ENCODE assay signal across 2 cellular contexts in the genomic region with DNA sequence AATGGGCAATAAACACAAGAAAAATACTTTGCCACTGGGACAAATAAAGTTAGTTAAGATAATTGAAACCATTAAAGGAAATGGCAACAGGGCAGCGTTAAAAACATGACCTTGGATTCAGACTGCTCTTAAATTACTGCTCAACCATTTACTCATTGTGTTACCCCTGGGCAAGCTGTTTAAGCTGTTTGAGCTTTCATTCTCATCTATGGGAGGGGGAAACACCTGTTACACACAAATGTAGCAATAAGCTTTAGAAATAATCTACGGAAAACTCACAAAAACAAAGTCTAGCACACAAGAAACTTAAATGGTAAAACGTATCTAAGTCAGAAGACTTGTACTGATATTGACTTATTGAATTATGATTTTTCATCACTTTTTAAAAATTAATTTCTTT.
TF ChIP-seq lines count a peak whose summit lies in the region.

No MANE protein-coding gene starts in this region.

TF ChIP-seq in HEK293, 187 proteins besides CTCF, POLR2A, EP300 and RAD21 (continued from another document):
- TF ChIP-seq, protein P1, sequence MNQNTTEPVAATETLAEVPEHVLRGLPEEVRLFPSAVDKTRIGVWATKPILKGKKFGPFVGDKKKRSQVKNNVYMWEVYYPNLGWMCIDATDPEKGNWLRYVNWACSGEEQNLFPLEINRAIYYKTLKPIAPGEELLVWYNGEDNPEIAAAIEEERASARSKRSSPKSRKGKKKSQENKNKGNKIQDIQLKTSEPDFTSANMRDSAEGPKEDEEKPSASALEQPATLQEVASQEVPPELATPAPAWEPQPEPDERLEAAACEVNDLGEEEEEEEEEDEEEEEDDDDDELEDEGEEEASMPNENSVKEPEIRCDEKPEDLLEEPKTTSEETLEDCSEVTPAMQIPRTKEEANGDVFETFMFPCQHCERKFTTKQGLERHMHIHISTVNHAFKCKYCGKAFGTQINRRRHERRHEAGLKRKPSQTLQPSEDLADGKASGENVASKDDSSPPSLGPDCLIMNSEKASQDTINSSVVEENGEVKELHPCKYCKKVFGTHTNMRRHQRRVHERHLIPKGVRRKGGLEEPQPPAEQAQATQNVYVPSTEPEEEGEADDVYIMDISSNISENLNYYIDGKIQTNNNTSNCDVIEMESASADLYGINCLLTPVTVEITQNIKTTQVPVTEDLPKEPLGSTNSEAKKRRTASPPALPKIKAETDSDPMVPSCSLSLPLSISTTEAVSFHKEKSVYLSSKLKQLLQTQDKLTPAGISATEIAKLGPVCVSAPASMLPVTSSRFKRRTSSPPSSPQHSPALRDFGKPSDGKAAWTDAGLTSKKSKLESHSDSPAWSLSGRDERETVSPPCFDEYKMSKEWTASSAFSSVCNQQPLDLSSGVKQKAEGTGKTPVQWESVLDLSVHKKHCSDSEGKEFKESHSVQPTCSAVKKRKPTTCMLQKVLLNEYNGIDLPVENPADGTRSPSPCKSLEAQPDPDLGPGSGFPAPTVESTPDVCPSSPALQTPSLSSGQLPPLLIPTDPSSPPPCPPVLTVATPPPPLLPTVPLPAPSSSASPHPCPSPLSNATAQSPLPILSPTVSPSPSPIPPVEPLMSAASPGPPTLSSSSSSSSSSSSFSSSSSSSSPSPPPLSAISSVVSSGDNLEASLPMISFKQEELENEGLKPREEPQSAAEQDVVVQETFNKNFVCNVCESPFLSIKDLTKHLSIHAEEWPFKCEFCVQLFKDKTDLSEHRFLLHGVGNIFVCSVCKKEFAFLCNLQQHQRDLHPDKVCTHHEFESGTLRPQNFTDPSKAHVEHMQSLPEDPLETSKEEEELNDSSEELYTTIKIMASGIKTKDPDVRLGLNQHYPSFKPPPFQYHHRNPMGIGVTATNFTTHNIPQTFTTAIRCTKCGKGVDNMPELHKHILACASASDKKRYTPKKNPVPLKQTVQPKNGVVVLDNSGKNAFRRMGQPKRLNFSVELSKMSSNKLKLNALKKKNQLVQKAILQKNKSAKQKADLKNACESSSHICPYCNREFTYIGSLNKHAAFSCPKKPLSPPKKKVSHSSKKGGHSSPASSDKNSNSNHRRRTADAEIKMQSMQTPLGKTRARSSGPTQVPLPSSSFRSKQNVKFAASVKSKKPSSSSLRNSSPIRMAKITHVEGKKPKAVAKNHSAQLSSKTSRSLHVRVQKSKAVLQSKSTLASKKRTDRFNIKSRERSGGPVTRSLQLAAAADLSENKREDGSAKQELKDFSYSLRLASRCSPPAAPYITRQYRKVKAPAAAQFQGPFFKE (tag by site-specific recombination; IDR thresholded peaks at IDR 0.05; ENCODE audit: borderline replicate concordance), result no peak
- no peak for TF ChIP-seq ZNF10 (tag by site-specific recombination; IDR thresholded peaks at IDR 0.05)

TF ChIP-seq in HepG2, 621 proteins besides CTCF, POLR2A, EP300 and RAD21 (continued from another document):
- TF ChIP-seq, protein P2, sequence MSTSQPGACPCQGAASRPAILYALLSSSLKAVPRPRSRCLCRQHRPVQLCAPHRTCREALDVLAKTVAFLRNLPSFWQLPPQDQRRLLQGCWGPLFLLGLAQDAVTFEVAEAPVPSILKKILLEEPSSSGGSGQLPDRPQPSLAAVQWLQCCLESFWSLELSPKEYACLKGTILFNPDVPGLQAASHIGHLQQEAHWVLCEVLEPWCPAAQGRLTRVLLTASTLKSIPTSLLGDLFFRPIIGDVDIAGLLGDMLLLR (CRISPR knock-in tag; IDR thresholded peaks at IDR 0.05), result no peak
- TF ChIP-seq CBFB (CRISPR knock-in tag; IDR thresholded peaks at IDR 0.05), result no peak
- no peak for TF ChIP-seq TCF7 (IDR thresholded peaks at IDR 0.05; ENCODE audit: low read depth)
- TF ChIP-seq HNRNPUL1 (IDR thresholded peaks at IDR 0.05; ENCODE audit: low read depth, low read length), result no peak
